In genomic region chr19:55643003-55643732, GRCh38 we compare ENCODE assay signal across 8 cellular contexts. TPM values are rescaled to one million over a fixed set of nuclear protein-coding genes. Genes with fewer than 3 reads are reported as not detected.
A peak's percentile ranks its signal among the peaks of the same experiment; 100 is the strongest.
DNase-seq lines count a peak whose midpoint lies in the region; ATAC-seq and TF ChIP-seq lines count a peak whose summit lies in the region.

Gene ZNF581 (plus strand): TSS chr19:55643649. CDS start chr19:55644572, 923 bp downstream.

- H3K36me3 Mint-ChIP-seq in chondrocyte (ENCODE audit: low read depth), result peaks cover 6% of the 10 kb centered on the region

- no peaks in the 10 kb centered on the region for H3K27me3 Mint-ChIP-seq in chondrocyte (ENCODE audit: low read depth)

- peak within 1 kb of the TSS; percentile 97 for H3K27ac Mint-ChIP-seq in chondrocyte (ENCODE audit: unreplicated experiment)

- DNase-seq in DMS53 treated with DMSO at 0.1 percent for 48 hours (lab: John Stamatoyannopoulos, UW; ENCODE audit: unreplicated experiment) (peak; percentile 71), NCI-H460 (ENCODE audit: extremely low read depth, low read depth) (peak; percentile 53), chondrocyte (ENCODE audit: low spot score) (no peak), kidney glomerular epithelial cell (lab: John Stamatoyannopoulos, UW) (peak; percentile 73)
- DNase-seq in activated CD4-positive, alpha-beta T cell treated with anti-CD3 and anti-CD28 coated beads for 24 hours (ENCODE audit: low read depth in 2 of 2), result peak; percentile 72 to 79
- peak; percentile 89 for DNase-seq in stimulated activated CD4-positive, alpha-beta T cell treated with anti-CD3 and anti-CD28 coated beads, Interleukin-15, amount 100 ng/mL, for 24 hours

- ATAC-seq in HG02623 (IDR thresholded peaks at IDR 0.05; ENCODE audit: unreplicated experiment) (peak; percentile 31), HG03565 (IDR thresholded peaks at IDR 0.05; ENCODE audit: unreplicated experiment) (no peak)

- peaks cover 55% of the 10 kb centered on the region for H3K4me1 Mint-ChIP-seq in chondrocyte (ENCODE audit: low read depth)

- H3K9me3 Mint-ChIP-seq in chondrocyte (ENCODE audit: low read depth), result no peaks in the 10 kb centered on the region

- no peak for TF ChIP-seq CTCF in chondrocyte (IDR thresholded peaks at IDR 0.05)

- H3K4me3 Mint-ChIP-seq in chondrocyte (ENCODE audit: unreplicated experiment), result peak within 1 kb of the TSS; percentile 84

RNA-seq across cellular contexts. Expression of gene ZNF581, which starts in this region (rescaled TPM):
- 12.3 and 13.6 TPM in 2 replicates for total RNA-seq in NCI-H460 (2014; rRNA removed; shearing (Covaris generic))
- polyA plus RNA-seq in NCI-H460 (2014; cell fraction: nucleus; rRNA removed), result 7.1 and 11.1 TPM in 2 replicates
- 20.8 to 24.7 TPM (median 24.2 TPM) in 3 replicates for total RNA-seq in chondrocyte
